Comparison of ENCODE assay signal across 9 cellular contexts in the genomic region with DNA sequence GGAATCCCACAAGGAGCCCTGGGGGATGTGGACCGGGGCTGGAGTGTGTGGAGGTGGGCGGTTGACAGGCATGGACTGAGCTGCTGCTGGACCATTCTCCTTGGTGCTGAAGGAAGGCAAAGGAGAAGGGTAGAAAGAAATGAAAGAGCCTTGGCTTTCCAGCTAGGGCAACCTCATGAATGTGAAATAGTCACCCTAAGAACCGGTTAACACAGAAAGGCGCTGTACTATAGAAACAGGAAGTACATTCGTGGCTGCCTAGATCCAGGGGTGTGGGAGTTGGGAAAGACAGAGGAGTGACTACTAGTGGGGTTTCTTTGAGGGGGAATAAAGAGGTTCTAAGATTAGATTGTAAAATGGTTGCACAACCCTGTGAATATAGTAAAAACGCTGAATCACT. TPM values are rescaled to one million over a fixed set of nuclear protein-coding genes. Genes with fewer than 3 reads are reported as not detected.
"Had no signal": no experiment of that assay in that cellular context is flagged by ENCODE, and none has a peak within 500 bp of the region (broad histone marks: within the 10 kb centered on the region; RNA-seq: fewer than 3 reads in every experiment).

No MANE protein-coding gene starts in this region.

RNA-seq across cellular contexts. Expression of a gene that starts 7.5 kb away (rescaled TPM):
- total RNA-seq: activated B cell treated with CpG ODN at 0.5 μM for 24 hours; activated CD4-positive, alpha-beta memory T cell treated with anti-CD3 and anti-CD28 coated beads, Interleukin-2, amount 10 ng/mL, durations not matched to agents 7 days and 5 days; activated CD8-positive, alpha-beta memory T cell treated with anti-CD3 and anti-CD28 coated beads, Interleukin-2, amount 10 ng/mL, durations not matched to agents 7 days and 5 days; LHCN-M2; PC-3; Peyer's patch; SK-MEL-5; T-helper 1 cell treated with Interleukin-12 subunit alpha and Interleukin-12 subunit beta and Interleukin-4 antibody, amounts not matched to agents 30 ng/mL and 1 ng/mL, for 36 hours; T-helper 2 cell treated with Interferon-gamma antibody and Interleukin-4, amounts not matched to agents 100 ng/mL and 5 ng/mL, for 36 hours had no signal

RNA-seq across cellular contexts. Expression of a gene that starts 53.3 kb away (rescaled TPM):
- total RNA-seq: activated B cell treated with CpG ODN at 0.5 μM for 24 hours, LHCN-M2, PC-3, Peyer's patch had no signal
